In genomic region chr6:36114798-36115408, GRCh38 we compare ENCODE assay signal across 9 cellular contexts. TPM values are rescaled to one million over a fixed set of nuclear protein-coding genes. Genes with fewer than 3 reads are reported as not detected.
A peak's percentile ranks its signal among the peaks of the same experiment; 100 is the strongest.
DNase-seq lines count a peak whose midpoint lies in the region; ATAC-seq, FAIRE-seq and TF ChIP-seq lines count a peak whose summit lies in the region.
"Had no signal": no experiment of that assay in that cellular context is flagged by ENCODE, and none has a peak within 500 bp of the region (broad histone marks: within the 10 kb centered on the region; RNA-seq: fewer than 3 reads in every experiment).

No MANE protein-coding gene starts in this region.

- no peaks in the 10 kb centered on the region for H3K9me3 ChIP-seq in HepG2 (ENCODE audit: low read length)

- no peaks in the 10 kb centered on the region for H3K79me2 ChIP-seq in HepG2 (ENCODE audit: insufficient read depth, low read length)

- ATAC-seq in HG02798 (IDR thresholded peaks at IDR 0.05; ENCODE audit: poor library complexity, unreplicated experiment) (peak; percentile 56), HepG2 (no peak), GM19455 (IDR thresholded peaks at IDR 0.05; ENCODE audit: unreplicated experiment) (no peak), GM21528 (IDR thresholded peaks at IDR 0.05; ENCODE audit: low FRiP score, unreplicated experiment) (no peak), HG03159 (IDR thresholded peaks at IDR 0.05; ENCODE audit: unreplicated experiment) (no peak)

- in situ Hi-C loops in HepG2 (cut with HindIII; ENCODE audit: extremely low pct_ligation_motif_present, low pct_unique_long_range_greater_than_20kb), result no loop called here

- POLR2A ChIA-PET in HepG2 (lab: Yijun Ruan, JAX), result no interaction called here

- CTCF ChIA-PET in HepG2 (lab: Yijun Ruan, JAX; ENCODE audit: low intra/inter-chr PET ratio, low total read pairs), result no interaction called here

- H3K4me1 ChIP-seq in HepG2 (ENCODE audit: insufficient read depth, low read length), result peaks cover 11% of the 10 kb centered on the region

- H3K27me3 ChIP-seq in GM06990 (replicated peaks; ENCODE audit: control insufficient read depth, insufficient read depth, low read length) (no peaks in the 10 kb centered on the region), HepG2 (ENCODE audit: control insufficient read depth in 1 of 2, insufficient read depth in 2 of 2, low read length in 2 of 2) (no peaks in the 10 kb centered on the region)

- no peak for TF ChIP-seq POLR2A in HepG2 (IDR thresholded peaks at IDR 0.05; ENCODE audit: insufficient read depth in 1 of 2, low read depth in 2 of 2, low read length in 2 of 2)

- H3K27ac ChIP-seq in HepG2 (ENCODE audit: extremely low read length, insufficient read depth, low read length), result no peak overlapping the region

- no peak overlapping the region for H3K4me2 ChIP-seq in HepG2 (ENCODE audit: low read depth, low read length)

- no peak overlapping the region for H3K9ac ChIP-seq in HepG2 (ENCODE audit: insufficient read depth, low read depth, low read length)

- H3K4me3 ChIP-seq in GM06990 (replicated peaks; ENCODE audit: low read depth, low read length) (no peak overlapping the region), HepG2 (replicated peaks in 1 of 3; ENCODE audit: insufficient read depth in 1 of 3, low read depth in 2 of 3, low read length in 3 of 3) (no peak overlapping the region)

- DNase-seq in GM06990 (ENCODE audit: extremely low read depth, insufficient read length), result peak; percentile 75
- peak; percentile 72 for DNase-seq in SKM-1 (lab: John Stamatoyannopoulos, UW; ENCODE audit: unreplicated experiment)
- DNase-seq in HepG2 (ENCODE audit: low spot score), result no peak
- DNase-seq in activated gamma-delta T cell treated with Interleukin-2 at 50 U/mL for 16 hours, result no peak
- DNase-seq: DMS79 had no signal

- TF ChIP-seq EP300 in HepG2 (IDR thresholded peaks at IDR 0.05; ENCODE audit: low read depth in 2 of 2, low read length in 2 of 2), result no peak
- no peak for TF ChIP-seq EP300 in HepG2 (CRISPR knock-in tag; IDR thresholded peaks at IDR 0.05; ENCODE audit: borderline replicate concordance)

- peaks cover 1% of the 10 kb centered on the region; the same call in 1 of the 2 replicates for H3K36me3 ChIP-seq in GM06990 (ENCODE audit: control insufficient read depth, insufficient read depth, low read length)
- H3K36me3 ChIP-seq in HepG2 (replicated peaks in 1 of 2; ENCODE audit: control insufficient read depth in 1 of 2, insufficient read depth in 2 of 2, low read length in 2 of 2), result peaks cover 6 to 17% of the 10 kb centered on the region in 2 experiments

- no peak overlapping the region for H2AFZ ChIP-seq in HepG2 (ENCODE audit: low read length)

- no peak for TF ChIP-seq RAD21 in HepG2 (CRISPR knock-in tag; IDR thresholded peaks at IDR 0.05)

- no peaks in the 10 kb centered on the region for H4K20me1 ChIP-seq in HepG2 (ENCODE audit: insufficient read depth, low read length)

- TF ChIP-seq CTCF in GM06990 (IDR thresholded peaks at IDR 0.05; ENCODE audit: insufficient read depth, low read length, poor library complexity, severe bottlenecking), result no peak
- no peak for TF ChIP-seq CTCF in HepG2 (CRISPR knock-in tag; IDR thresholded peaks at IDR 0.05)

- no TSS peak for BruUV-seq in HepG2 (replicated peaks; lab: Mats Ljungman, UMichigan)

- intact Hi-C loops in HepG2 (cut with micrococcal nuclease; ENCODE audit: unreplicated experiment), result no loop called here

- WGBS in HepG2 (ENCODE audit: low lambda C conversion rate), result 98% methylated on average over 4 of the region's 4 CpGs

- no peak for FAIRE-seq in HepG2 (lab: Jason Lieb, UNC)

TF ChIP-seq in HepG2, 621 proteins besides CTCF, POLR2A, EP300 and RAD21:
- TF ChIP-seq POLR2G (IDR thresholded peaks at IDR 0.05; ENCODE audit: low read depth, low read length), result 0 out of 2 replicates have a peak, but pooled peaks have one; percentile 11
- no peak for TF ChIP-seq ARID2 (CRISPR knock-in tag; IDR thresholded peaks at IDR 0.05; ENCODE audit: borderline replicate concordance)
- TF ChIP-seq RBM22 (optimal IDR thresholded peaks at IDR 0.05; ENCODE audit: low read length), result peak; percentile 85
- TF ChIP-seq, protein P1, sequence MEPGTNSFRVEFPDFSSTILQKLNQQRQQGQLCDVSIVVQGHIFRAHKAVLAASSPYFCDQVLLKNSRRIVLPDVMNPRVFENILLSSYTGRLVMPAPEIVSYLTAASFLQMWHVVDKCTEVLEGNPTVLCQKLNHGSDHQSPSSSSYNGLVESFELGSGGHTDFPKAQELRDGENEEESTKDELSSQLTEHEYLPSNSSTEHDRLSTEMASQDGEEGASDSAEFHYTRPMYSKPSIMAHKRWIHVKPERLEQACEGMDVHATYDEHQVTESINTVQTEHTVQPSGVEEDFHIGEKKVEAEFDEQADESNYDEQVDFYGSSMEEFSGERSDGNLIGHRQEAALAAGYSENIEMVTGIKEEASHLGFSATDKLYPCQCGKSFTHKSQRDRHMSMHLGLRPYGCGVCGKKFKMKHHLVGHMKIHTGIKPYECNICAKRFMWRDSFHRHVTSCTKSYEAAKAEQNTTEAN (CRISPR knock-in tag; conservative IDR thresholded peaks at IDR 0.05), result no peak

RNA-seq across cellular contexts. Expression of gene MAPK13, which starts 15.4 kb away (rescaled TPM):
- total RNA-seq in HepG2 (2016; rRNA removed; fragmentation: Illumina TruSeq; extraction: Trizol), result 12.7 and 17.8 TPM in 2 replicates
- total RNA-seq in HepG2 (2016; cell fraction: cytosol; rRNA removed; fragmentation: Illumina TruSeq; extraction: Trizol; ENCODE audit: low read depth), result 6.7 and 7.7 TPM in 2 replicates
- total RNA-seq in HepG2 (2016; cell fraction: insoluble cytoplasmic fraction; rRNA removed; fragmentation: Illumina TruSeq; extraction: Trizol), result 13.2 and 13.6 TPM in 2 replicates
- 16.3 and 17.8 TPM in 2 replicates for total RNA-seq in HepG2 (2016; cell fraction: membrane; rRNA removed; fragmentation: Illumina TruSeq; extraction: Trizol)
- 12.2 and 12.8 TPM in 2 replicates for total RNA-seq in HepG2 (2016; cell fraction: nucleus; rRNA removed; fragmentation: Illumina TruSeq; extraction: Trizol)
- 43.4 and 48.6 TPM in 2 replicates for polyA plus RNA-seq in HepG2 (2011; rRNA removed)
- polyA plus RNA-seq in HepG2 (2011; cell fraction: cytosol; rRNA removed), result 29.8 and 31.4 TPM in 2 replicates
- 203 and 226 TPM in 2 replicates for polyA plus RNA-seq in HepG2 (2011; cell fraction: nucleus; rRNA removed)
- polyA plus RNA-seq in HepG2 (2012), result 27.9 and 35.1 TPM in 2 replicates
- polyA plus RNA-seq in HepG2 (2016; cell fraction: cytosol; fragmentation: Illumina TruSeq; extraction: Trizol; ENCODE audit: low read depth), result 19.7 and 23.2 TPM in 2 replicates
- 26.4 and 34.1 TPM in 2 replicates for polyA plus RNA-seq in HepG2 (2016; cell fraction: insoluble cytoplasmic fraction; fragmentation: Illumina TruSeq; extraction: Trizol; ENCODE audit: low read depth)
- 27.6 and 29.3 TPM in 2 replicates for polyA plus RNA-seq in HepG2 (2016; cell fraction: membrane; fragmentation: Illumina TruSeq; extraction: Trizol; ENCODE audit: low read depth)
- 36.0 and 42.2 TPM in 2 replicates for polyA plus RNA-seq in HepG2 (2016; cell fraction: nucleus; fragmentation: Illumina TruSeq; extraction: Trizol; ENCODE audit: insufficient read depth, low read depth)
- polyA minus RNA-seq in HepG2 (2011; rRNA and poly(A)+ RNA removed; ENCODE audit: low replicate concordance), result 3.1 and 49.1 TPM in 2 replicates
- 16.3 and 18.6 TPM in 2 replicates for polyA minus RNA-seq in HepG2 (2011; cell fraction: cytosol; rRNA and poly(A)+ RNA removed)
- polyA minus RNA-seq in HepG2 (2011; cell fraction: nucleus; rRNA and poly(A)+ RNA removed), result 30.6 and 42.0 TPM in 2 replicates

Comparison
In these comparisons a context has a peak if more than half of its experiments do, and no peak if none do; other contexts are left out.
1. DNase-seq: peak in GM06990 (single experiment) and SKM-1 (single experiment); none in HepG2 (single experiment) and activated gamma-delta T cell treated with Interleukin-2 at 50 U/mL for 16 hours (single experiment).